Comparison of ENCODE assay signal across 8 cellular contexts in genomic region chr4:106502106-106502699, GRCh38.
DNase-seq lines count a peak whose midpoint lies in the region; ATAC-seq and TF ChIP-seq lines count a peak whose summit lies in the region.

No MANE protein-coding gene starts in this region.

- H3K36me3 ChIP-seq in PC-3 (ENCODE audit: low read depth, low read length) = no peaks in the 10 kb centered on the region
- no peaks in the 10 kb centered on the region for H3K36me3 ChIP-seq in ascending aorta
- no peaks in the 10 kb centered on the region for H3K36me3 ChIP-seq in A673 (ENCODE audit: insufficient read depth, low read length, poor library complexity, severe bottlenecking)

- intact Hi-C loops in PC-3 (cut with micrococcal nuclease) (loop anchor here (1.0 to 2.0 kb wide), 4 partner anchors 133 to 307 kb away; no protein-coding TSS in a partner anchor), ascending aorta (cut with DNase I) (no loop called here), A673 (cut with micrococcal nuclease; ENCODE audit: unreplicated experiment) (no loop called here)

- H3K27ac ChIP-seq in PC-3 (ENCODE audit: low read length) (no peak overlapping the region), ascending aorta (no peak overlapping the region), A673 (ENCODE audit: low read depth, low read length, poor library complexity, severe bottlenecking) (no peak overlapping the region)

- H3K4me1 ChIP-seq in PC-3 (ENCODE audit: insufficient read depth, low read length) = no peaks in the 10 kb centered on the region
- H3K4me1 ChIP-seq in ascending aorta = no peaks in the 10 kb centered on the region
- no peaks in the 10 kb centered on the region for H3K4me1 ChIP-seq in A673 (ENCODE audit: insufficient read depth, low read length, poor library complexity, severe bottlenecking)

- H3K9me3 ChIP-seq in PC-3 (ENCODE audit: low read length) = no peaks in the 10 kb centered on the region
- no peaks in the 10 kb centered on the region for H3K9me3 ChIP-seq in ascending aorta
- no peaks in the 10 kb centered on the region for H3K9me3 ChIP-seq in A673 (ENCODE audit: low read depth, low read length, poor library complexity, severe bottlenecking)

- H3K27me3 ChIP-seq in PC-3 (ENCODE audit: low read length) = no peaks in the 10 kb centered on the region
- no peaks in the 10 kb centered on the region for H3K27me3 ChIP-seq in ascending aorta
- H3K27me3 ChIP-seq in A673 (replicated peaks; ENCODE audit: insufficient read depth, low read depth, low read length, poor library complexity) = no peaks in the 10 kb centered on the region

- no peak overlapping the region for H2AFZ ChIP-seq in PC-3 (ENCODE audit: low read length)

- BruUV-seq in PC-3 (replicated peaks; lab: Mats Ljungman, UMichigan) (no TSS peak), A673 (replicated peaks; lab: Mats Ljungman, UMichigan) (no TSS peak)

- CTCF ChIA-PET in PC-3 (lab: Charles Lee) = no interaction called here
- CTCF ChIA-PET in A673 (lab: Charles Lee) = no interaction called here

- no peak overlapping the region for H3K4me3 ChIP-seq in PC-3 (ENCODE audit: low read length)
- no peak overlapping the region for H3K4me3 ChIP-seq in ascending aorta
- H3K4me3 ChIP-seq in A673 (ENCODE audit: low read depth, low read length, poor library complexity, severe bottlenecking) = no peak overlapping the region

- peak; percentile 79 for DNase-seq in ELR (ENCODE audit: low read depth)
- peak; percentile 77 for DNase-seq in PC-3
- peak in 1 of 2 donors; percentile 63 for DNase-seq in ascending aorta (ENCODE audit: low spot score in 2 of 2)
- DNase-seq in iris pigment epithelial cell (ENCODE audit: low read depth) = peak; percentile 36
- DNase-seq in stimulated activated CD4-positive, alpha-beta T cell treated with anti-CD3 and anti-CD28 coated beads, TNF-alpha, amount 100 ng/mL, for 24 hours (ENCODE audit: low read depth in 3 of 3) = peak in 2 of 3 experiments; percentile 2 to 36
- DNase-seq in A673 (ENCODE audit: low spot score) = no peak

- no peak overlapping the region for H3K9ac ChIP-seq in PC-3 (ENCODE audit: low read length)

- H3F3A ChIP-seq in PC-3 (ENCODE audit: low read length, unreplicated experiment) = no peaks in the 10 kb centered on the region

- ATAC-seq in GM19455 (IDR thresholded peaks at IDR 0.05; ENCODE audit: unreplicated experiment) = peak; percentile 91
- ATAC-seq in HG03520 (IDR thresholded peaks at IDR 0.05; ENCODE audit: unreplicated experiment) = peak; percentile 81
- ATAC-seq in PC-3 = peak; percentile 74

- TF ChIP-seq CTCF in PC-3 (conservative IDR thresholded peaks at IDR 0.05; ENCODE audit: low read depth, low read length) = peak; percentile 80
- peak; percentile 17 to 58 (median 34) for TF ChIP-seq CTCF in ascending aorta (IDR thresholded peaks at IDR 0.05)
- no peak for TF ChIP-seq CTCF in A673 (conservative IDR thresholded peaks at IDR 0.05; ENCODE audit: low read depth, low read length)

- peak overlapping the region; percentile 27 for H3K4me2 ChIP-seq in PC-3 (ENCODE audit: low read length)

- no peaks in the 10 kb centered on the region for H3K79me2 ChIP-seq in PC-3 (ENCODE audit: low read length)

- no peaks in the 10 kb centered on the region for H4K20me1 ChIP-seq in PC-3 (ENCODE audit: low read length)

- POLR2A ChIA-PET in PC-3 (lab: Charles Lee; ENCODE audit: unreplicated experiment) (no interaction called here), A673 (lab: Charles Lee; ENCODE audit: low non-redundant PET) (no interaction called here)

- H3K9me2 ChIP-seq in PC-3 (replicated peaks; ENCODE audit: low read length) = no peaks in the 10 kb centered on the region
